ENCODE assay signal across 8 cellular contexts in genomic region chr13:46126552-46127171, GRCh38. TPM values are rescaled to one million over a fixed set of nuclear protein-coding genes. Genes with fewer than 3 reads are reported as not detected.
DNase-seq lines count a peak whose midpoint lies in the region; ATAC-seq and TF ChIP-seq lines count a peak whose summit lies in the region.

No MANE protein-coding gene starts in this region.

- no peak overlapping the region for H2BK5ac ChIP-seq in neuronal stem cell (ENCODE audit: low read length)

- DNase-seq in C1 segment of cervical spinal cord (lab: John Stamatoyannopoulos, UW) = peak in 11 of 14 donors; percentile 14 to 64 (median 49)
- peak; percentile 28 for DNase-seq in HS-5 (ENCODE audit: low read depth)
- peak; percentile 89 for DNase-seq in OCI-M2 (lab: John Stamatoyannopoulos, UW; ENCODE audit: unreplicated experiment)
- DNase-seq in activated T-cell treated with anti-CD3 and anti-CD28 coated beads for 48 hours (ENCODE audit: low read depth) = peak; percentile 44
- DNase-seq in fibroblast of gingiva (ENCODE audit: low read depth) = peak; percentile 60
- peak; percentile 61 for DNase-seq in neuronal stem cell (ENCODE audit: low spot score)
- no peak for DNase-seq in thoracic aorta (ENCODE audit: low spot score)

- peak; percentile 73 for ATAC-seq in GM18909 (IDR thresholded peaks at IDR 0.05; ENCODE audit: poor library complexity, unreplicated experiment)
- ATAC-seq in thoracic aorta (ENCODE audit: insufficient number of reproducible peaks, low FRiP score, low read depth) = peak; percentile 63

- no peak overlapping the region for H2AFZ ChIP-seq in neuronal stem cell (ENCODE audit: low read length)

- no peak overlapping the region for H2BK15ac ChIP-seq in neuronal stem cell (ENCODE audit: low read length)

- H3K27me3 ChIP-seq in neuronal stem cell (ENCODE audit: control insufficient read depth in 3 of 3, insufficient read depth in 3 of 3, low read depth in 1 of 3, low read length in 3 of 3) (no peaks in the 10 kb centered on the region), thoracic aorta (replicated peaks; ENCODE audit: insufficient read depth) (no peaks in the 10 kb centered on the region)

- no peak overlapping the region for H3K4me2 ChIP-seq in neuronal stem cell (ENCODE audit: insufficient read depth, low read length, poor library complexity, severe bottlenecking)

- no peaks in the 10 kb centered on the region for H3K79me1 ChIP-seq in neuronal stem cell (ENCODE audit: low read depth, low read length)

- H3K18ac ChIP-seq in neuronal stem cell (ENCODE audit: low read length) = no peak overlapping the region

- H4K91ac ChIP-seq in neuronal stem cell (ENCODE audit: low read depth, low read length, poor library complexity) = no peak overlapping the region

- H3K23ac ChIP-seq in neuronal stem cell (ENCODE audit: low read depth, low read length, poor library complexity) = no peak overlapping the region

- no peaks in the 10 kb centered on the region for H3K4me1 ChIP-seq in neuronal stem cell (ENCODE audit: control insufficient read depth in 2 of 2, insufficient read depth in 1 of 2, low read depth in 1 of 2, low read length in 2 of 2)
- H3K4me1 ChIP-seq in thoracic aorta (ENCODE audit: control insufficient read depth in 1 of 2, low read depth in 2 of 2) = no peaks in the 10 kb centered on the region

- H3K27ac ChIP-seq in neuronal stem cell (replicated peaks; ENCODE audit: low read length) = no peak overlapping the region
- H3K27ac ChIP-seq in thoracic aorta = no peak overlapping the region

- WGBS in neuronal stem cell (ENCODE audit: extremely low coverage in 2 of 2, insufficient read length in 2 of 2, insufficient replicate concordance in 1 of 2), 2 donors = no CpG with 5 or more reads among the region's 4 CpGs

- no peak overlapping the region for H3K4ac ChIP-seq in neuronal stem cell (ENCODE audit: low read length)

- H3K9me3 ChIP-seq in neuronal stem cell (replicated peaks in 1 of 2; ENCODE audit: control insufficient read depth in 2 of 2, insufficient read depth in 1 of 2, low read depth in 1 of 2, low read length in 2 of 2) (no peaks in the 10 kb centered on the region), thoracic aorta (no peaks in the 10 kb centered on the region)

- no peak overlapping the region for H3K4me3 ChIP-seq in neuronal stem cell (ENCODE audit: low read length in 2 of 2)
- H3K4me3 ChIP-seq in thoracic aorta = no peak overlapping the region

- H3K9ac ChIP-seq in neuronal stem cell (ENCODE audit: low read depth, low read length, poor library complexity) = no peak overlapping the region

- no peak overlapping the region for H2BK120ac ChIP-seq in neuronal stem cell (ENCODE audit: low read depth, low read length)

- peak; percentile 26 for TF ChIP-seq CTCF in thoracic aorta (IDR thresholded peaks at IDR 0.05)

- H2BK12ac ChIP-seq in neuronal stem cell (ENCODE audit: low read length) = no peak overlapping the region

- no peak overlapping the region for H2AK5ac ChIP-seq in neuronal stem cell (ENCODE audit: low read depth, low read length)

- H3K14ac ChIP-seq in neuronal stem cell (ENCODE audit: low read length) = no peak overlapping the region

- H3K36me3 ChIP-seq in neuronal stem cell (replicated peaks in 1 of 2; ENCODE audit: control insufficient read depth in 2 of 2, insufficient read depth in 2 of 2, low read length in 2 of 2) (no peaks in the 10 kb centered on the region), thoracic aorta (no peaks in the 10 kb centered on the region)

- H4K8ac ChIP-seq in neuronal stem cell (ENCODE audit: low read depth, low read length) = no peak overlapping the region

RNA-seq across cellular contexts. Expression of gene CPB2, which starts 21.8 kb away (rescaled TPM):
- not detected for polyA plus RNA-seq in neuronal stem cell (2013, experiment 1 of 2)
- polyA plus RNA-seq in neuronal stem cell (2013, experiment 2 of 2) = not detected
- total RNA-seq in thoracic aorta = not detected

RNA-seq across cellular contexts. Expression of gene LCP1, which starts 55.3 kb away (rescaled TPM):
- polyA plus RNA-seq in neuronal stem cell (2013, experiment 1 of 2) = 0.22 TPM
- 0.21 TPM for polyA plus RNA-seq in neuronal stem cell (2013, experiment 2 of 2)
- 10 to 100 TPM; 61.7 to 66.3 TPM for total RNA-seq in thoracic aorta
